Comparison of ENCODE assay signal across 1 cellular context in the genomic region with DNA sequence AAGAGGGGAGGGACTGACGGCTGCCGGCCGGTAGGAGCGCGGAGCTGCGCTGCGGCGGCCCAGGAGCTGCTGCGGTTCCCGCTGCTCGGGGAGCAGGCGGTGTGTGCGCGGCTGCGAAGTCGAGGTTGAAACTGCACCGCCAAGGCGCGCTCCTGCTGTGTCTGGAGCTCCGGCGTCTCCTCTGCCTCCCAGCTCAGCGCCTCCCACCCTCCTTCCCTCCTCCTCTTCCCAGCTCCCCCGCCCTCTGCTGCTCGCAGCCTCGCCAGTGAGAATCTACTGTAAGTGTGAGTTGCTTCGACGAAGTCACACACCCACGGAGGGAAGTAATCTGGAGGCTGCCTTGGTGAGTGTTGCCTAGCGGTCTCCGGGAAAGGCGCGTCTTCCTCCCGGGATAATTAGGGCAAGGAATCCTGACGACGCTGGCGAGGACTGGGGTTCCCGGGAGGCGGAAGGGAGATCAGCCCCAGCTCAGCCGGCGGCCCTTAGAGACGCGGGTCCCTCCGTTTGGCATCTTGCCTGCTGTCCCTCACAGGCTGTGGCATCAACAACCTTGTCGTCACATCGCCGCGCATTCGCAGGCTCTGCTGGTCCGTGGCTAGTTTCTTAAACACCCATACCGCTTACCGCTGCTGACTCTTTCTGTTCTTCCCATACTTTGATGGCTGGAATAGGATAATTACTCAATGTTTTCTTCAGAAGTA.
TF ChIP-seq lines count a peak whose summit lies in the region.

A gene (minus strand): TSS at position 159 of the 701 bp plus-strand sequence. CDS start 747 bp downstream, outside the sequence.

TF ChIP-seq in HEK293, 187 proteins besides CTCF, POLR2A, EP300 and RAD21 (continued from another document):
- TF ChIP-seq, protein P1, sequence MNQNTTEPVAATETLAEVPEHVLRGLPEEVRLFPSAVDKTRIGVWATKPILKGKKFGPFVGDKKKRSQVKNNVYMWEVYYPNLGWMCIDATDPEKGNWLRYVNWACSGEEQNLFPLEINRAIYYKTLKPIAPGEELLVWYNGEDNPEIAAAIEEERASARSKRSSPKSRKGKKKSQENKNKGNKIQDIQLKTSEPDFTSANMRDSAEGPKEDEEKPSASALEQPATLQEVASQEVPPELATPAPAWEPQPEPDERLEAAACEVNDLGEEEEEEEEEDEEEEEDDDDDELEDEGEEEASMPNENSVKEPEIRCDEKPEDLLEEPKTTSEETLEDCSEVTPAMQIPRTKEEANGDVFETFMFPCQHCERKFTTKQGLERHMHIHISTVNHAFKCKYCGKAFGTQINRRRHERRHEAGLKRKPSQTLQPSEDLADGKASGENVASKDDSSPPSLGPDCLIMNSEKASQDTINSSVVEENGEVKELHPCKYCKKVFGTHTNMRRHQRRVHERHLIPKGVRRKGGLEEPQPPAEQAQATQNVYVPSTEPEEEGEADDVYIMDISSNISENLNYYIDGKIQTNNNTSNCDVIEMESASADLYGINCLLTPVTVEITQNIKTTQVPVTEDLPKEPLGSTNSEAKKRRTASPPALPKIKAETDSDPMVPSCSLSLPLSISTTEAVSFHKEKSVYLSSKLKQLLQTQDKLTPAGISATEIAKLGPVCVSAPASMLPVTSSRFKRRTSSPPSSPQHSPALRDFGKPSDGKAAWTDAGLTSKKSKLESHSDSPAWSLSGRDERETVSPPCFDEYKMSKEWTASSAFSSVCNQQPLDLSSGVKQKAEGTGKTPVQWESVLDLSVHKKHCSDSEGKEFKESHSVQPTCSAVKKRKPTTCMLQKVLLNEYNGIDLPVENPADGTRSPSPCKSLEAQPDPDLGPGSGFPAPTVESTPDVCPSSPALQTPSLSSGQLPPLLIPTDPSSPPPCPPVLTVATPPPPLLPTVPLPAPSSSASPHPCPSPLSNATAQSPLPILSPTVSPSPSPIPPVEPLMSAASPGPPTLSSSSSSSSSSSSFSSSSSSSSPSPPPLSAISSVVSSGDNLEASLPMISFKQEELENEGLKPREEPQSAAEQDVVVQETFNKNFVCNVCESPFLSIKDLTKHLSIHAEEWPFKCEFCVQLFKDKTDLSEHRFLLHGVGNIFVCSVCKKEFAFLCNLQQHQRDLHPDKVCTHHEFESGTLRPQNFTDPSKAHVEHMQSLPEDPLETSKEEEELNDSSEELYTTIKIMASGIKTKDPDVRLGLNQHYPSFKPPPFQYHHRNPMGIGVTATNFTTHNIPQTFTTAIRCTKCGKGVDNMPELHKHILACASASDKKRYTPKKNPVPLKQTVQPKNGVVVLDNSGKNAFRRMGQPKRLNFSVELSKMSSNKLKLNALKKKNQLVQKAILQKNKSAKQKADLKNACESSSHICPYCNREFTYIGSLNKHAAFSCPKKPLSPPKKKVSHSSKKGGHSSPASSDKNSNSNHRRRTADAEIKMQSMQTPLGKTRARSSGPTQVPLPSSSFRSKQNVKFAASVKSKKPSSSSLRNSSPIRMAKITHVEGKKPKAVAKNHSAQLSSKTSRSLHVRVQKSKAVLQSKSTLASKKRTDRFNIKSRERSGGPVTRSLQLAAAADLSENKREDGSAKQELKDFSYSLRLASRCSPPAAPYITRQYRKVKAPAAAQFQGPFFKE (tag by site-specific recombination; IDR thresholded peaks at IDR 0.05; ENCODE audit: borderline replicate concordance): no peak
- TF ChIP-seq ZNF510 (tag by site-specific recombination; IDR thresholded peaks at IDR 0.05; ENCODE audit: insufficient replicate concordance) (no peak), GLIS1 (tag by site-specific recombination; IDR thresholded peaks at IDR 0.05) (no peak), ZNF341 (tag by site-specific recombination; IDR thresholded peaks at IDR 0.05; ENCODE audit: low read depth) (peak; percentile 18; the same call in 1 of the 2 replicates), ZBTB48 (tag by site-specific recombination; IDR thresholded peaks at IDR 0.05) (peak; percentile 27; the same call in 1 of the 2 replicates), ZNF670 (tag by site-specific recombination; IDR thresholded peaks at IDR 0.05; ENCODE audit: low read depth) (no peak), ZNF16 (tag by site-specific recombination; IDR thresholded peaks at IDR 0.05; ENCODE audit: low read depth) (no peak), ZNF354C (tag by site-specific recombination; IDR thresholded peaks at IDR 0.05; ENCODE audit: borderline replicate concordance, low read depth) (no peak), HOXD13 (CRISPR knock-in tag; IDR thresholded peaks at IDR 0.05; ENCODE audit: borderline replicate concordance) (0 out of 2 replicates have a peak, but pooled peaks have one; percentile 30), ZNF112 (tag by site-specific recombination; IDR thresholded peaks at IDR 0.05) (no peak)
- TF ChIP-seq, protein P2, sequence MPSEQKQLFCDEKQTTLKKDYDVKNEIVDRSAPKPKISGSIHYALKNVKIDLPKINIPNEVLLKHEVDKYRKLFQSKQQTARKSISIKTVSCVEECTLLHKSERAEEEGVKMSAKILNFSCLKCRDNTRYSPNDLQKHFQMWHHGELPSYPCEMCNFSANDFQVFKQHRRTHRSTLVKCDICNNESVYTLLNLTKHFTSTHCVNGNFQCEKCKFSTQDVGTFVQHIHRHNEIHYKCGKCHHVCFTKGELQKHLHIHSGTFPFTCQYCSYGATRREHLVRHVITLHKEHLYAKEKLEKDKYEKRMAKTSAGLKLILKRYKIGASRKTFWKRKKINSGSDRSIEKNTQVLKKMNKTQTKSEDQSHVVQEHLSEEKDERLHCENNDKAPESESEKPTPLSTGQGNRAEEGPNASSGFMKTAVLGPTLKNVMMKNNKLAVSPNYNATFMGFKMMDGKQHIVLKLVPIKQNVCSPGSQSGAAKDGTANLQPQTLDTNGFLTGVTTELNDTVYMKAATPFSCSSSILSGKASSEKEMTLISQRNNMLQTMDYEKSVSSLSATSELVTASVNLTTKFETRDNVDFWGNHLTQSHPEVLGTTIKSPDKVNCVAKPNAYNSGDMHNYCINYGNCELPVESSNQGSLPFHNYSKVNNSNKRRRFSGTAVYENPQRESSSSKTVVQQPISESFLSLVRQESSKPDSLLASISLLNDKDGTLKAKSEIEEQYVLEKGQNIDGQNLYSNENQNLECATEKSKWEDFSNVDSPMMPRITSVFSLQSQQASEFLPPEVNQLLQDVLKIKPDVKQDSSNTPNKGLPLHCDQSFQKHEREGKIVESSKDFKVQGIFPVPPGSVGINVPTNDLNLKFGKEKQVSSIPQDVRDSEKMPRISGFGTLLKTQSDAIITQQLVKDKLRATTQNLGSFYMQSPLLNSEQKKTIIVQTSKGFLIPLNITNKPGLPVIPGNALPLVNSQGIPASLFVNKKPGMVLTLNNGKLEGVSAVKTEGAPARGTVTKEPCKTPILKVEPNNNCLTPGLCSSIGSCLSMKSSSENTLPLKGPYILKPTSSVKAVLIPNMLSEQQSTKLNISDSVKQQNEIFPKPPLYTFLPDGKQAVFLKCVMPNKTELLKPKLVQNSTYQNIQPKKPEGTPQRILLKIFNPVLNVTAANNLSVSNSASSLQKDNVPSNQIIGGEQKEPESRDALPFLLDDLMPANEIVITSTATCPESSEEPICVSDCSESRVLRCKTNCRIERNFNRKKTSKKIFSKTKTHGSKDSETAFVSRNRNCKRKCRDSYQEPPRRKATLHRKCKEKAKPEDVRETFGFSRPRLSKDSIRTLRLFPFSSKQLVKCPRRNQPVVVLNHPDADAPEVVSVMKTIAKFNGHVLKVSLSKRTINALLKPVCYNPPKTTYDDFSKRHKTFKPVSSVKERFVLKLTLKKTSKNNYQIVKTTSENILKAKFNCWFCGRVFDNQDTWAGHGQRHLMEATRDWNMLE (tag by site-specific recombination; conservative IDR thresholded peaks at IDR 0.05; ENCODE audit: low read depth): no peak
- TF ChIP-seq, protein P3, sequence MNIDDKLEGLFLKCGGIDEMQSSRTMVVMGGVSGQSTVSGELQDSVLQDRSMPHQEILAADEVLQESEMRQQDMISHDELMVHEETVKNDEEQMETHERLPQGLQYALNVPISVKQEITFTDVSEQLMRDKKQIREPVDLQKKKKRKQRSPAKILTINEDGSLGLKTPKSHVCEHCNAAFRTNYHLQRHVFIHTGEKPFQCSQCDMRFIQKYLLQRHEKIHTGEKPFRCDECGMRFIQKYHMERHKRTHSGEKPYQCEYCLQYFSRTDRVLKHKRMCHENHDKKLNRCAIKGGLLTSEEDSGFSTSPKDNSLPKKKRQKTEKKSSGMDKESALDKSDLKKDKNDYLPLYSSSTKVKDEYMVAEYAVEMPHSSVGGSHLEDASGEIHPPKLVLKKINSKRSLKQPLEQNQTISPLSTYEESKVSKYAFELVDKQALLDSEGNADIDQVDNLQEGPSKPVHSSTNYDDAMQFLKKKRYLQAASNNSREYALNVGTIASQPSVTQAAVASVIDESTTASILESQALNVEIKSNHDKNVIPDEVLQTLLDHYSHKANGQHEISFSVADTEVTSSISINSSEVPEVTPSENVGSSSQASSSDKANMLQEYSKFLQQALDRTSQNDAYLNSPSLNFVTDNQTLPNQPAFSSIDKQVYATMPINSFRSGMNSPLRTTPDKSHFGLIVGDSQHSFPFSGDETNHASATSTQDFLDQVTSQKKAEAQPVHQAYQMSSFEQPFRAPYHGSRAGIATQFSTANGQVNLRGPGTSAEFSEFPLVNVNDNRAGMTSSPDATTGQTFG (tag by site-specific recombination; IDR thresholded peaks at IDR 0.05; ENCODE audit: borderline replicate concordance): no peak
